Comparison of ENCODE assay signal across 9 cellular contexts in the genomic region with DNA sequence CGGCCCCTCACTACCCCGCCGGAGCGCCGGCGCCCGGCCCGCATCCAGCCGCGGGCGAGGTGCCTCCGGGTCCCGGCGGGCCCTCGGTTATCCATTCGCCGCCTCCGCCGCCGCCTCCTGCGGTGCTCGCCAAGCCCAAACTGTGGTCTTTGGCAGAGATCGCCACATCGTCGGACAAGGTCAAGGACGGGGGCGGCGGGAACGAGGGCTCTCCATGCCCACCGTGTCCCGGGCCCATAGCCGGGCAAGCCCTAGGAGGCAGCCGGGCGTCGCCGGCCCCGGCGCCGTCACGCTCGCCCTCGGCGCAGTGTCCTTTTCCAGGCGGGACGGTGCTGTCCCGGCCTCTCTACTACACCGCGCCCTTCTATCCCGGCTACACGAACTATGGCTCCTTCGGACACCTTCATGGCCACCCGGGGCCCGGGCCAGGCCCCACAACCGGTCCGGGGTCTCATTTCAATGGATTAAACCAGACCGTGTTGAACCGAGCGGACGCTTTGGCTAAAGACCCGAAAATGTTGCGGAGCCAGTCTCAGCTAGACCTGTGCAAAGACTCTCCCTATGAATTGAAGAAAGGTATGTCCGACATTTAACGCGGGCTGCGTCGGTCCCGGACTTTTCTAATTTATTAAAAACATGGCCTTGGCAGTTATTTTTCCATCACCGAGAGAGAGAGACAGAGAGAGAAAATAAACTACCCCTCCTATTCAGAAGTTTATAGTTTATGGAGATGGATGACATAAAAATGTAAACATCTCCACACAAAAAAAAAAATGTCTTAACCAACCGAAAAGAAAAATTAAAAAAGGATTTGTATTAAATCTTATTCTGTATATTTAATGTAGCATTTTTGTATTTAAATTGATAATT. TPM values are rescaled to one million over a fixed set of nuclear protein-coding genes. Genes with fewer than 3 reads are reported as not detected.
DNase-seq lines count a peak whose midpoint lies in the region; ATAC-seq and TF ChIP-seq lines count a peak whose summit lies in the region.
"Had no signal": no experiment of that assay in that cellular context is flagged by ENCODE, and none has a peak within 500 bp of the region (broad histone marks: within the 10 kb centered on the region; RNA-seq: fewer than 3 reads in every experiment).

No MANE protein-coding gene starts in this region.

- H3K9me3 Mint-ChIP-seq in CD4-positive, CD25-positive, alpha-beta regulatory T cell: peaks cover 0 to 11% (median 0%) of the 10 kb centered on the region in 7 donors
- H3K9me3 Mint-ChIP-seq in immature natural killer cell: peaks cover 0 to 9% (median 3%) of the 10 kb centered on the region in 6 donors

- H3K27ac ChIP-seq in CD4-positive, CD25-positive, alpha-beta regulatory T cell (ENCODE audit: insufficient read depth, low read length, poor library complexity, severe bottlenecking): no peak overlapping the region
- peak overlapping the region; percentile 30 to 94 (median 92) for H3K27ac ChIP-seq in esophagus squamous epithelium
- no peak overlapping the region for H3K27ac ChIP-seq in neural cell (ENCODE audit: low read length)
- no peak overlapping the region for H3K27ac ChIP-seq in dorsolateral prefrontal cortex
- H3K27ac ChIP-seq in brain microvascular endothelial cell: no peak overlapping the region
- H3K27ac ChIP-seq: SJSA1 had no signal

- peak overlapping the region; percentile 20 to 61 (median 52) for H3K4me3 Mint-ChIP-seq in CD4-positive, CD25-positive, alpha-beta regulatory T cell
- no peak overlapping the region for H3K4me3 Mint-ChIP-seq in immature natural killer cell

- TF ChIP-seq RAD21 in neural cell (conservative IDR thresholded peaks at IDR 0.05): no peak

- H3K4me2 ChIP-seq in neural cell (ENCODE audit: low read length): no peak overlapping the region

- H3K4me1 Mint-ChIP-seq in CD4-positive, CD25-positive, alpha-beta regulatory T cell: peaks cover 5 to 44% (median 10%) of the 10 kb centered on the region in 4 donors
- peaks cover 25 to 35% of the 10 kb centered on the region in 2 donors for H3K4me1 Mint-ChIP-seq in immature natural killer cell

- in situ Hi-C loops in brain microvascular endothelial cell (cut with HindIII; ENCODE audit: low pct_ligation_motif_present, low sequenced_read_pairs): loop anchor here (25.0 kb wide), 1 partner anchor 646 kb away; the partner anchor contains the start of gene IRX3

- H3K27me3 Mint-ChIP-seq in CD4-positive, CD25-positive, alpha-beta regulatory T cell: peaks cover 80% of the 10 kb centered on the region
- peaks cover 42 to 66% (median 46%) of the 10 kb centered on the region in 3 donors for H3K27me3 Mint-ChIP-seq in immature natural killer cell (ENCODE audit: low read depth in 3 of 3)

- H3K36me3 Mint-ChIP-seq in CD4-positive, CD25-positive, alpha-beta regulatory T cell: no peaks in the 10 kb centered on the region
- peaks cover 0 to 3% (median 0%) of the 10 kb centered on the region in 3 donors for H3K36me3 Mint-ChIP-seq in immature natural killer cell

- H3K9ac ChIP-seq in neural cell (ENCODE audit: low read length): no peak overlapping the region

- H3K27ac Mint-ChIP-seq in CD4-positive, CD25-positive, alpha-beta regulatory T cell: peak overlapping the region in 1 of 3 donors; percentile 14
- no peak overlapping the region for H3K27ac Mint-ChIP-seq in immature natural killer cell

- no peak for ATAC-seq in CD4-positive, CD25-positive, alpha-beta regulatory T cell (ENCODE audit: low read depth in 2 of 2)

- no peak overlapping the region for H2AFZ ChIP-seq in neural cell (ENCODE audit: low read depth, low read length)

- no peaks in the 10 kb centered on the region for H4K20me1 ChIP-seq in neural cell (ENCODE audit: insufficient read depth)

- H3K9me3 ChIP-seq in CD4-positive, CD25-positive, alpha-beta regulatory T cell (ENCODE audit: control insufficient read depth in 2 of 2, low read length in 2 of 2): no peaks in the 10 kb centered on the region
- H3K9me3 ChIP-seq in esophagus squamous epithelium (no peaks in the 10 kb centered on the region), neural cell (ENCODE audit: low read length) (no peaks in the 10 kb centered on the region)
- H3K9me3 ChIP-seq: SJSA1 had no signal

- DNase-seq in CD4-positive, CD25-positive, alpha-beta regulatory T cell: no peak
- DNase-seq in HFF-Myc (ENCODE audit: extremely low read depth, low read depth) (no peak), esophagus squamous epithelium (lab: John Stamatoyannopoulos, UW) (no peak), dorsolateral prefrontal cortex (no peak), brain microvascular endothelial cell (no peak), immature natural killer cell (no peak)
- DNase-seq in central memory CD4-positive, alpha-beta T cell: no peak

- H3F3A ChIP-seq in neural cell (ENCODE audit: insufficient read depth, low read length, poor library complexity, severe bottlenecking): peaks cover 3% of the 10 kb centered on the region

- intact Hi-C loops in esophagus squamous epithelium (cut with DNase I) (loop anchor here (5.0 kb wide), 2 partner anchors 286 to 646 kb away; partner anchors contain the start of gene IRX3), dorsolateral prefrontal cortex (cut with DNase I) (loop anchor here (10.0 kb wide), 2 partner anchors 649 to 1159 kb away; partner anchors contain the start of gene IRX3 (in 1 of the 2))

- H3K27me3 ChIP-seq in CD4-positive, CD25-positive, alpha-beta regulatory T cell (ENCODE audit: control insufficient read depth, insufficient read depth, low read length): peaks cover 19% of the 10 kb centered on the region
- H3K27me3 ChIP-seq in esophagus squamous epithelium (peaks cover 0 to 94% (median 39%) of the 10 kb centered on the region in 4 donors), neural cell (ENCODE audit: insufficient read depth, low read depth, low read length) (peaks cover 92% of the 10 kb centered on the region), dorsolateral prefrontal cortex (peaks cover 27 to 100% (median 92%) of the 10 kb centered on the region in 45 donors), brain microvascular endothelial cell (replicated peaks) (peaks cover 66% of the 10 kb centered on the region)
- H3K27me3 ChIP-seq: SJSA1 had no signal

- peaks cover 55% of the 10 kb centered on the region for H3K4me1 ChIP-seq in CD4-positive, CD25-positive, alpha-beta regulatory T cell (ENCODE audit: control insufficient read depth, insufficient read depth, low read length, poor library complexity, severe bottlenecking)
- H3K4me1 ChIP-seq in esophagus squamous epithelium: peaks cover 7 to 93% (median 32%) of the 10 kb centered on the region in 3 donors

- no peaks in the 10 kb centered on the region for H3K9me2 ChIP-seq in neural cell (ENCODE audit: insufficient read depth, low read length)

- WGBS in esophagus squamous epithelium, 2 donors: 28 to 38% methylated on average over 8 to 23 of the region's 69 CpGs

- H3K79me2 ChIP-seq in neural cell (replicated peaks; ENCODE audit: insufficient read depth, low read length): no peaks in the 10 kb centered on the region

- H3K36me3 ChIP-seq in CD4-positive, CD25-positive, alpha-beta regulatory T cell (ENCODE audit: control insufficient read depth, insufficient read depth, low read length): no peaks in the 10 kb centered on the region
- H3K36me3 ChIP-seq in esophagus squamous epithelium (peaks cover 0 to 21% (median 0%) of the 10 kb centered on the region in 3 donors), neural cell (ENCODE audit: insufficient read depth, low read length) (no peaks in the 10 kb centered on the region), brain microvascular endothelial cell (replicated peaks) (no peaks in the 10 kb centered on the region)

- no peak for TF ChIP-seq EP300 in neural cell (conservative IDR thresholded peaks at IDR 0.05; ENCODE audit: poor library complexity, severe bottlenecking)

- TF ChIP-seq CTCF in HFF-Myc (IDR thresholded peaks at IDR 0.05; ENCODE audit: low read depth, low read length, missing control alignments) (no peak), esophagus squamous epithelium (IDR thresholded peaks at IDR 0.05) (no peak), neural cell (IDR thresholded peaks at IDR 0.05; ENCODE audit: poor library complexity, severe bottlenecking) (no peak), dorsolateral prefrontal cortex (IDR thresholded peaks at IDR 0.05 in 54 of 56, conservative IDR thresholded peaks at IDR 0.05 in 2 of 56; ENCODE audit: low read depth in 1 of 56, partially characterized antibody in 56 of 56) (no peak), brain microvascular endothelial cell (IDR thresholded peaks at IDR 0.05; ENCODE audit: low read depth, low read length, missing control alignments) (no peak)

- no peak for TF ChIP-seq POLR2A in esophagus squamous epithelium (IDR thresholded peaks at IDR 0.05)

- H3K4me3 ChIP-seq in CD4-positive, CD25-positive, alpha-beta regulatory T cell (ENCODE audit: low read depth, low read length): no peak overlapping the region
- H3K4me3 ChIP-seq in HFF-Myc (replicated peaks; ENCODE audit: low read depth, low read length) (peak overlapping the region; percentile 82), esophagus squamous epithelium (peak overlapping the region; percentile 52 to 79 (median 68)), neural cell (ENCODE audit: low read length) (no peak overlapping the region), dorsolateral prefrontal cortex (no peak overlapping the region), brain microvascular endothelial cell (ENCODE audit: low read depth, low read length) (no peak overlapping the region)
- H3K4me3 ChIP-seq: SJSA1 had no signal

TF ChIP-seq in neural cell, 6 proteins besides CTCF, POLR2A, EP300 and RAD21:
- peak; percentile 99 for TF ChIP-seq EZH2 (IDR thresholded peaks at IDR 0.05; ENCODE audit: borderline replicate concordance, insufficient read depth, low read length, poor library complexity, severe bottlenecking)
- no peak for TF ChIP-seq MXI1 (conservative IDR thresholded peaks at IDR 0.05; ENCODE audit: poor library complexity, severe bottlenecking)
- TF ChIP-seq POLR2AphosphoS5 (IDR thresholded peaks at IDR 0.05): peak; percentile 23

RNA-seq across cellular contexts. Expression of gene IRX5, which starts 2.9 kb away (rescaled TPM):
- 0.15 TPM for total RNA-seq in CD4-positive, CD25-positive, alpha-beta regulatory T cell
- not detected for polyA plus RNA-seq in CD4-positive, CD25-positive, alpha-beta regulatory T cell
- total RNA-seq in esophagus squamous epithelium (10 to 100 TPM; 11.9 to 23.5 (median 14.0) TPM), dorsolateral prefrontal cortex (under 1 TPM in 10 of 120 experiments, not detected in 110; 0.23 to 1.00 (median 0.40) TPM)
- polyA plus RNA-seq in neural cell (0.14 and 0.26 TPM in 2 replicates), immature natural killer cell (not detected)
- polyA minus RNA-seq in neural cell: not detected in 2 replicates

Comparison
In these comparisons a context has a peak if more than half of its experiments do, and no peak if none do; other contexts are left out.
1. H3K27ac ChIP-seq: peak in esophagus squamous epithelium (4 of 4); none in CD4-positive, CD25-positive, alpha-beta regulatory T cell (single experiment), neural cell (single experiment), dorsolateral prefrontal cortex (0 of 59) and brain microvascular endothelial cell (single experiment).
2. H3K4me3 ChIP-seq: peak in HFF-Myc (single experiment) and esophagus squamous epithelium (4 of 4); none in CD4-positive, CD25-positive, alpha-beta regulatory T cell (single experiment), neural cell (single experiment), dorsolateral prefrontal cortex (0 of 59) and brain microvascular endothelial cell (single experiment).
3. H3K4me3 Mint-ChIP-seq: peak in CD4-positive, CD25-positive, alpha-beta regulatory T cell (4 of 4); none in immature natural killer cell (0 of 5).
4. RNA of gene IRX5, which starts 2.9 kb away (total RNA-seq): 11.9 to 23.5 TPM in esophagus squamous epithelium; 0.15 TPM in CD4-positive, CD25-positive, alpha-beta regulatory T cell (single experiment) and 0.23 to 1.00 TPM in dorsolateral prefrontal cortex; every median in the first group is over 4 times any median in the second.